1 cellular context compared by ENCODE assay signal in the genomic region with DNA sequence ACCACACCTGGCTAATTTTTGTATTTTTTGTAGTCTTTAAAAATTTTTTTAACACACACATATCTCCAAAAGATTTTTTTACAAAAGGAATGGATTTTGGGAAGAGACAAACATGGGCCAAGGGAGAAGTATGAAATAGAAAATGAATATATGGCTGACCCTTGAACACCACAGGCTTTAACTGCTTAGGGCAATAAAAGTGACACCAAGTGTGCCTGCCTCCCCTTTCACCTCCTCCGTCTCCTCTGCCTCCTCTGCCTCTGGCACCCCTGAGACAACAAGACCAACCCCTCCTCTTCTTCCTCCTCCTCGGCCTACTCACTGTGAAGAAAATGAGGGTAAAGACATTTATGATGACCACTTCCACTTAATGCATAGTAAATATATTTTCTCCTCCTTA.
TF ChIP-seq lines count a peak whose summit lies in the region.

No MANE protein-coding gene starts in this region.

TF ChIP-seq in H1, 55 proteins besides CTCF, POLR2A, EP300 and RAD21:
- TF ChIP-seq TEAD4 (IDR thresholded peaks at IDR 0.05; ENCODE audit: low read depth, low read length) (no peak), POU5F1 (IDR thresholded peaks at IDR 0.05; ENCODE audit: low read depth, low read length) (no peak), SUZ12 (IDR thresholded peaks at IDR 0.05; ENCODE audit: low read length) (no peak), EGR1 (IDR thresholded peaks at IDR 0.05; ENCODE audit: borderline replicate concordance, low read depth, low read length) (no peak), CHD2 (IDR thresholded peaks at IDR 0.05; ENCODE audit: low read length) (no peak), RBBP5 (IDR thresholded peaks at IDR 0.05; ENCODE audit: borderline replicate concordance, low read depth, low read length) (no peak), ASH2L (IDR thresholded peaks at IDR 0.05; ENCODE audit: low read length) (no peak)
- TF ChIP-seq, protein P1, sequence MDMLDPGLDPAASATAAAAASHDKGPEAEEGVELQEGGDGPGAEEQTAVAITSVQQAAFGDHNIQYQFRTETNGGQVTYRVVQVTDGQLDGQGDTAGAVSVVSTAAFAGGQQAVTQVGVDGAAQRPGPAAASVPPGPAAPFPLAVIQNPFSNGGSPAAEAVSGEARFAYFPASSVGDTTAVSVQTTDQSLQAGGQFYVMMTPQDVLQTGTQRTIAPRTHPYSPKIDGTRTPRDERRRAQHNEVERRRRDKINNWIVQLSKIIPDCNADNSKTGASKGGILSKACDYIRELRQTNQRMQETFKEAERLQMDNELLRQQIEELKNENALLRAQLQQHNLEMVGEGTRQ (IDR thresholded peaks at IDR 0.05; ENCODE audit: low read length), result no peak
